Comparison of ENCODE assay signal across 13 cellular contexts in the genomic region with DNA sequence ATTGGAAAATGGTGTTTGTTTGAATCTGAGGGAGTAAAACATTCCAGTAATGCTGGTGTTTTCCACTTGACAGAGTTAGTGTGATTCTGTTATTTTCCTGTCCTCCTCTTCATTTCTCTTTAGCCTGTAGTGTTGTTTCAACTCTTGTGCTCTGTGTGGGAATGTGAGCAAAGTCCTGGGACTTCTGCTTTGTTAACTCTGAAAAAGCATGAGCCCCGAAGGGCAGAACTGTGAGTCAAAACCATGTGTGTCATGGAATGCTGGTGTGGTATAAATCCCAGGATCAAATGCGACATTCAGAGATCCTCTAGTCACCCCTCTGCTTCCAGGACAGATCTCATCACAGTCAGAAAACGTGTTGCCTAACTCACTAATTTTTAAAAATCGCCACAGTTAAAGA. TPM values are rescaled to one million over a fixed set of nuclear protein-coding genes. Genes with fewer than 3 reads are reported as not detected.
DNase-seq lines count a peak whose midpoint lies in the region; ATAC-seq and TF ChIP-seq lines count a peak whose summit lies in the region.
"Had no signal": no experiment of that assay in that cellular context is flagged by ENCODE, and none has a peak within 500 bp of the region (broad histone marks: within the 10 kb centered on the region; RNA-seq: fewer than 3 reads in every experiment).

No MANE protein-coding gene starts in this region.

- H3K4me1 Mint-ChIP-seq in stimulated activated effector memory CD8-positive, alpha-beta T cell treated with anti-CD3 and anti-CD28 coated beads, Interleukin-12 subunit alpha, Interleukin-12 subunit beta, amount 100 ng/mL, for 72 hours: peaks cover 56% of the 10 kb centered on the region

- ATAC-seq in stimulated activated effector memory CD8-positive, alpha-beta T cell treated with anti-CD3 and anti-CD28 coated beads, Interleukin-12 subunit alpha, Interleukin-12 subunit beta, amount 100 ng/mL, for 72 hours: no peak
- no peak for ATAC-seq in HG03469 (IDR thresholded peaks at IDR 0.05; ENCODE audit: unreplicated experiment)
- ATAC-seq: pancreas had no signal

- H3K4me2 ChIP-seq in hepatocyte: no peak overlapping the region

- no peaks in the 10 kb centered on the region for H3K27me3 ChIP-seq in brain microvascular endothelial cell (replicated peaks)
- no peaks in the 10 kb centered on the region for H3K27me3 ChIP-seq in hepatocyte
- H3K27me3 ChIP-seq: ascending aorta, pancreas had no signal

- H3K4me3 Mint-ChIP-seq in stimulated activated effector memory CD8-positive, alpha-beta T cell treated with anti-CD3 and anti-CD28 coated beads, Interleukin-12 subunit alpha, Interleukin-12 subunit beta, amount 100 ng/mL, for 72 hours: peak overlapping the region; percentile 7

- no peaks in the 10 kb centered on the region for H3K9me2 ChIP-seq in hepatocyte (replicated peaks; ENCODE audit: insufficient read depth)

- H3K27ac Mint-ChIP-seq in stimulated activated effector memory CD8-positive, alpha-beta T cell treated with anti-CD3 and anti-CD28 coated beads, Interleukin-12 subunit alpha, Interleukin-12 subunit beta, amount 100 ng/mL, for 72 hours: peak overlapping the region; percentile 79

- no peaks in the 10 kb centered on the region for H3K4me1 ChIP-seq in hepatocyte (ENCODE audit: insufficient read depth)
- H3K4me1 ChIP-seq: ascending aorta, pancreas had no signal

- peak; percentile 3 for DNase-seq in HK-2 (ENCODE audit: unreplicated experiment)
- DNase-seq in brain microvascular endothelial cell: peak; percentile 89
- peak; percentile 10 for DNase-seq in hepatocyte (ENCODE audit: low spot score)
- no peak for DNase-seq in stimulated activated effector memory CD8-positive, alpha-beta T cell treated with anti-CD3 and anti-CD28 coated beads, Interleukin-12 subunit alpha, Interleukin-12 subunit beta, amount 100 ng/mL, for 72 hours (ENCODE audit: low spot score in 2 of 2)
- DNase-seq in T-helper 9 cell: no peak
- no peak for DNase-seq in DMS 273 treated with DMSO at 0.1 percent for 48 hours (lab: John Stamatoyannopoulos, UW)
- DNase-seq: DMS153; left colon; pancreas; stimulated activated CD4-positive, alpha-beta T cell treated with anti-CD3 and anti-CD28 coated beads, Interleukin-4, amount 100 ng/mL, for 24 hours had no signal

- no peak for TF ChIP-seq CTCF in brain microvascular endothelial cell (IDR thresholded peaks at IDR 0.05; ENCODE audit: low read depth, low read length, missing control alignments)
- TF ChIP-seq CTCF in hepatocyte (IDR thresholded peaks at IDR 0.05; ENCODE audit: poor library complexity): no peak

- peaks cover 85% of the 10 kb centered on the region for H3K79me2 ChIP-seq in hepatocyte

- peaks cover 11% of the 10 kb centered on the region for H3K9me3 Mint-ChIP-seq in stimulated activated effector memory CD8-positive, alpha-beta T cell treated with anti-CD3 and anti-CD28 coated beads, Interleukin-12 subunit alpha, Interleukin-12 subunit beta, amount 100 ng/mL, for 72 hours

- H3K9me3 ChIP-seq in hepatocyte (ENCODE audit: low read depth): peaks cover 9% of the 10 kb centered on the region
- H3K9me3 ChIP-seq: pancreas had no signal

- 69% methylated on average over 4 of the region's 4 CpGs for WGBS in hepatocyte (ENCODE audit: low lambda C conversion rate, missing lambda C conversion rate)

- H3K27ac ChIP-seq in brain microvascular endothelial cell (peak overlapping the region; percentile 74), hepatocyte (peak overlapping the region; percentile 51)
- H3K27ac ChIP-seq: esophagus muscularis mucosa, pancreas had no signal

- H4K20me1 ChIP-seq in hepatocyte (ENCODE audit: insufficient read depth, poor library complexity, severe bottlenecking): no peaks in the 10 kb centered on the region

- no peak overlapping the region for H2AFZ ChIP-seq in hepatocyte

- H3K36me3 ChIP-seq in brain microvascular endothelial cell (replicated peaks) (peaks cover 4% of the 10 kb centered on the region), hepatocyte (replicated peaks; ENCODE audit: insufficient read depth, low read depth) (no peaks in the 10 kb centered on the region)
- H3K36me3 ChIP-seq: ascending aorta, esophagus muscularis mucosa, pancreas had no signal

- H3K4me3 ChIP-seq in brain microvascular endothelial cell (ENCODE audit: low read depth, low read length) (no peak overlapping the region), hepatocyte (no peak overlapping the region)
- H3K4me3 ChIP-seq: ascending aorta, esophagus muscularis mucosa, pancreas had no signal

- peaks cover 23% of the 10 kb centered on the region for H3K36me3 Mint-ChIP-seq in stimulated activated effector memory CD8-positive, alpha-beta T cell treated with anti-CD3 and anti-CD28 coated beads, Interleukin-12 subunit alpha, Interleukin-12 subunit beta, amount 100 ng/mL, for 72 hours

- in situ Hi-C loops in brain microvascular endothelial cell (cut with HindIII; ENCODE audit: low pct_ligation_motif_present, low sequenced_read_pairs): no loop called here

RNA-seq across cellular contexts. Expression of a gene that starts 8.9 kb away (rescaled TPM):
- total RNA-seq in hepatocyte: 48.1 and 48.9 TPM in 2 replicates
- polyA plus RNA-seq in hepatocyte: 27.1 and 33.5 TPM in 2 replicates

Comparison
In these comparisons a context has a peak if more than half of its experiments do, and no peak if none do; other contexts are left out.
1. DNase-seq: peak in HK-2 (single experiment), brain microvascular endothelial cell (single experiment) and hepatocyte (single experiment); none in stimulated activated effector memory CD8-positive, alpha-beta T cell treated with anti-CD3 and anti-CD28 coated beads, Interleukin-12 subunit alpha, Interleukin-12 subunit beta, amount 100 ng/mL, for 72 hours (0 of 2), T-helper 9 cell (single experiment) and DMS 273 treated with DMSO at 0.1 percent for 48 hours (single experiment).